Comparison of ENCODE assay signal across 11 cellular contexts in genomic region chr2:24214880-24215279, GRCh38. TPM values are rescaled to one million over a fixed set of nuclear protein-coding genes. Genes with fewer than 3 reads are reported as not detected.
DNase-seq lines count a peak whose midpoint lies in the region; ATAC-seq and TF ChIP-seq lines count a peak whose summit lies in the region.
"Had no signal": no experiment of that assay in that cellular context is flagged by ENCODE, and none has a peak within 500 bp of the region (broad histone marks: within the 10 kb centered on the region; RNA-seq: fewer than 3 reads in every experiment).

No MANE protein-coding gene starts in this region.

- H3K9me3 ChIP-seq in CD8-positive, alpha-beta T cell (ENCODE audit: low read length), result no peaks in the 10 kb centered on the region

- no peak for DNase-seq in CD8-positive, alpha-beta T cell
- DNase-seq in NCI-H226, result no peak
- DNase-seq in nephron progenitor cell, result no peak
- no peak for DNase-seq in A172 (ENCODE audit: low spot score)
- no peak for DNase-seq in inferior parietal cortex (ENCODE audit: extremely low spot score)
- DNase-seq: AML-193, dermis blood vessel endothelial cell had no signal

- CTCF ChIA-PET in CD8-positive, alpha-beta T cell (lab: Charles Lee), result interaction anchor here (0.5 to 0.8 kb wide), 2 partner anchors 11 to 15 kb away, joined by 3 read pairs; no protein-coding TSS in a partner anchor

- peaks cover 36% of the 10 kb centered on the region for H3K36me3 ChIP-seq in CD8-positive, alpha-beta T cell (ENCODE audit: insufficient read depth, low read length)

- no peak overlapping the region for H3K27ac ChIP-seq in CD8-positive, alpha-beta T cell (ENCODE audit: low read depth, low read length)

- TF ChIP-seq CTCF in CD8-positive, alpha-beta T cell (IDR thresholded peaks at IDR 0.05), result no peak
- TF ChIP-seq CTCF in nephron progenitor cell (IDR thresholded peaks at IDR 0.05), result no peak

- no peaks in the 10 kb centered on the region for H3K4me1 ChIP-seq in CD8-positive, alpha-beta T cell (ENCODE audit: insufficient read depth, low read length)

- POLR2A ChIA-PET in CD8-positive, alpha-beta T cell (lab: Charles Lee), result interaction anchor here (0.6 kb wide), 1 partner anchor 730 kb away, joined by 3 read pairs; no protein-coding TSS in a partner anchor

- H3K27me3 Mint-ChIP-seq in CD8-positive, alpha-beta T cell (ENCODE audit: low read depth), result no peaks in the 10 kb centered on the region
- no peaks in the 10 kb centered on the region for H3K27me3 Mint-ChIP-seq in nephron progenitor cell (ENCODE audit: low read depth, poor library complexity)

- no peaks in the 10 kb centered on the region for H3K4me1 Mint-ChIP-seq in CD8-positive, alpha-beta T cell (ENCODE audit: low read depth)
- H3K4me1 Mint-ChIP-seq in nephron progenitor cell, result peaks cover 5% of the 10 kb centered on the region

- no peaks in the 10 kb centered on the region for H3K27me3 ChIP-seq in CD8-positive, alpha-beta T cell (ENCODE audit: insufficient read depth, low read length)

- no peak overlapping the region for H3K4me3 Mint-ChIP-seq in CD8-positive, alpha-beta T cell
- no peak overlapping the region for H3K4me3 Mint-ChIP-seq in nephron progenitor cell

- H3K9me3 Mint-ChIP-seq in CD8-positive, alpha-beta T cell, result no peaks in the 10 kb centered on the region
- H3K9me3 Mint-ChIP-seq in nephron progenitor cell, result no peaks in the 10 kb centered on the region

- peak overlapping the region; percentile 20 for H3K27ac Mint-ChIP-seq in CD8-positive, alpha-beta T cell
- H3K27ac Mint-ChIP-seq in nephron progenitor cell, result no peak overlapping the region

- no peak overlapping the region for H3K4me3 ChIP-seq in CD8-positive, alpha-beta T cell (ENCODE audit: low read depth, low read length)

- ATAC-seq in CD8-positive, alpha-beta T cell, result no peak
- ATAC-seq in GM18907 (IDR thresholded peaks at IDR 0.05; ENCODE audit: unreplicated experiment) (peak; percentile 83), GM21825 (IDR thresholded peaks at IDR 0.05; ENCODE audit: unreplicated experiment) (peak; percentile 87), HG03432 (IDR thresholded peaks at IDR 0.05; ENCODE audit: unreplicated experiment) (peak; percentile 95)

- intact Hi-C loops in CD8-positive, alpha-beta T cell (cut with DNase I, micrococcal nuclease), result no loop called here

- peaks cover 81% of the 10 kb centered on the region for H3K36me3 Mint-ChIP-seq in CD8-positive, alpha-beta T cell
- peaks cover 6% of the 10 kb centered on the region for H3K36me3 Mint-ChIP-seq in nephron progenitor cell (ENCODE audit: low read depth)

RNA-seq across cellular contexts. Expression of gene FAM228A, which starts 40.0 kb away (rescaled TPM):
- total RNA-seq in CD8-positive, alpha-beta T cell, result not detected
- not detected in 2 replicates for total RNA-seq in A172 (2014; rRNA removed; shearing (Covaris generic))
- total RNA-seq: dermis blood vessel endothelial cell, M059J had no signal
